ENCODE assay signal across 14 cellular contexts in the genomic region with DNA sequence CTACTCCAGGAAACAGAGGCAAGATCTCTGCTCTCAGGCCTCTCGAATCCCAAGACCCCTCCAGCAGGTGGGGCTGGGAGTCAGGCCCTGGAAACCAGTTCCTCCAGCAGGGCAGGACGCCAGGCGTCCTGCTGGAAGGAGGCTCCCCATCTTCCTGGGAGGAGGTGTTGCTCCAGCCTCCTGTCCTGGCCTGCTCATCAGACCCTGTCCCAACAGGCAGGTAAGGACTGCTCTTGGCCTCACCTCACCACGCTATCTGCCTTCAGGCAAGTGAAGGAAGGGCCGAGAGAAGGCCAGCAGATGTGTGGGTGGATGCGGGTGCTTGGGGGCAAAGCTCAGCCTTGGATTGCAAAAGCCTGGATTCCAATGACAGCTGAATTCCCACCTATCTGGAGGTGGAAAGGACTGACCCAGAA.
DNase-seq lines count a peak whose midpoint lies in the region; ATAC-seq and TF ChIP-seq lines count a peak whose summit lies in the region.
"Had no signal": no experiment of that assay in that cellular context is flagged by ENCODE, and none has a peak within 500 bp of the region (broad histone marks: within the 10 kb centered on the region; RNA-seq: fewer than 3 reads in every experiment).

No MANE protein-coding gene starts in this region.

- no peak overlapping the region for H3K27ac ChIP-seq in neural progenitor cell
- H3K27ac ChIP-seq: GM23248 had no signal

- peaks cover 3% of the 10 kb centered on the region; the same call in 1 of the 2 replicates for H3K36me3 ChIP-seq in BE2C
- H3K36me3 ChIP-seq in neural progenitor cell: no peaks in the 10 kb centered on the region

- ATAC-seq in esophagus mucosa: peak; percentile 89
- ATAC-seq: stimulated activated naive B cell treated with anti-CD40 and anti-IgM and Interleukin-4, amounts not matched to agents 10 μg/mL and 1 μg/mL and 100 μg/mL, for 72 hours had no signal

- no peak overlapping the region for H3K9ac ChIP-seq in neural progenitor cell

- peaks cover 94% of the 10 kb centered on the region for H3K4me1 Mint-ChIP-seq in neural progenitor cell
- H3K4me1 Mint-ChIP-seq in activated T-helper 1 cell treated with anti-CD3 and anti-CD28 coated beads, Interleukin-12 subunit alpha, Interleukin-12 subunit beta, Interleukin-2, Interleukin-4 antibody, amounts not matched to agents 30 ng/mL and 10 ng/mL and 1 ng/mL, durations not matched to agents 14 hours and 24 hours and 36 hours (ENCODE audit: low read depth): peaks cover 29% of the 10 kb centered on the region

- H3K9me3 ChIP-seq in BE2C (no peaks in the 10 kb centered on the region), neural progenitor cell (ENCODE audit: low read depth) (no peaks in the 10 kb centered on the region)

- DNase-seq in BE2C: no peak
- peak; percentile 40 for DNase-seq in NCI-H226
- no peak for DNase-seq in neural progenitor cell (ENCODE audit: low spot score)
- DNase-seq in NCI-H1092 treated with DMSO at 0.1 percent for 48 hours (lab: John Stamatoyannopoulos, UW): no peak
- DNase-seq in activated T-helper 1 cell treated with anti-CD3 and anti-CD28 coated beads, Interleukin-12 subunit alpha, Interleukin-12 subunit beta, Interleukin-2, Interleukin-4 antibody, amounts not matched to agents 30 ng/mL and 10 ng/mL and 1 ng/mL, durations not matched to agents 14 hours and 24 hours and 36 hours (ENCODE audit: low spot score): no peak
- no peak for DNase-seq in NCI-H2081 (lab: John Stamatoyannopoulos, UW)
- DNase-seq in NCI-H2107 (lab: John Stamatoyannopoulos, UW): no peak
- DNase-seq: AML-193; GM23248; head of caudate nucleus; Karpas-422; stimulated activated naive B cell treated with anti-CD40 and anti-IgM and Interleukin-4, amounts not matched to agents 10 μg/mL and 1 μg/mL and 100 μg/mL, for 72 hours had no signal

- TF ChIP-seq CTCF in BE2C (IDR thresholded peaks at IDR 0.05; ENCODE audit: low read depth, low read length) (0 out of 2 replicates have a peak, but pooled peaks have one; percentile 18), neural progenitor cell (IDR thresholded peaks at IDR 0.05) (peak; percentile 26)

- no peak overlapping the region for H2AFZ ChIP-seq in neural progenitor cell (replicated peaks)
- H2AFZ ChIP-seq: GM23248 had no signal

- intact Hi-C loops in activated T-helper 1 cell treated with anti-CD3 and anti-CD28 coated beads, Interleukin-12 subunit alpha, Interleukin-12 subunit beta, Interleukin-2, Interleukin-4 antibody, amounts not matched to agents 30 ng/mL and 10 ng/mL and 1 ng/mL, durations not matched to agents 14 hours and 24 hours and 36 hours (cut with micrococcal nuclease): no loop called here

- H3K9me3 Mint-ChIP-seq in neural progenitor cell: no peaks in the 10 kb centered on the region
- H3K9me3 Mint-ChIP-seq in activated T-helper 1 cell treated with anti-CD3 and anti-CD28 coated beads, Interleukin-12 subunit alpha, Interleukin-12 subunit beta, Interleukin-2, Interleukin-4 antibody, amounts not matched to agents 30 ng/mL and 10 ng/mL and 1 ng/mL, durations not matched to agents 14 hours and 24 hours and 36 hours: no peaks in the 10 kb centered on the region
- H3K9me3 Mint-ChIP-seq: activated T-helper 2 cell treated with anti-CD3 and anti-CD28 coated beads, Interferon-gamma antibody, Interleukin-2, Interleukin-4, amounts not matched to agents 10 μg/mL and 5 μg/mL and 100 μg/mL, durations not matched to agents 14 hours and 24 hours and 36 hours; stimulated activated naive B cell treated with anti-CD40 and anti-IgM and Interleukin-4, amounts not matched to agents 10 μg/mL and 1 μg/mL and 100 μg/mL, for 72 hours had no signal

- H3K27me3 ChIP-seq in BE2C (no peaks in the 10 kb centered on the region), neural progenitor cell (no peaks in the 10 kb centered on the region)

- H3K36me3 Mint-ChIP-seq in neural progenitor cell: peaks cover 15% of the 10 kb centered on the region
- peaks cover 10% of the 10 kb centered on the region for H3K36me3 Mint-ChIP-seq in activated T-helper 1 cell treated with anti-CD3 and anti-CD28 coated beads, Interleukin-12 subunit alpha, Interleukin-12 subunit beta, Interleukin-2, Interleukin-4 antibody, amounts not matched to agents 30 ng/mL and 10 ng/mL and 1 ng/mL, durations not matched to agents 14 hours and 24 hours and 36 hours (ENCODE audit: low read depth)
- H3K36me3 Mint-ChIP-seq: stimulated activated naive B cell treated with anti-CD40 and anti-IgM and Interleukin-4, amounts not matched to agents 10 μg/mL and 1 μg/mL and 100 μg/mL, for 72 hours had no signal

- no peak overlapping the region for H3K4me2 ChIP-seq in neural progenitor cell

- H3K4me3 Mint-ChIP-seq in neural progenitor cell: no peak overlapping the region
- no peak overlapping the region for H3K4me3 Mint-ChIP-seq in activated T-helper 1 cell treated with anti-CD3 and anti-CD28 coated beads, Interleukin-12 subunit alpha, Interleukin-12 subunit beta, Interleukin-2, Interleukin-4 antibody, amounts not matched to agents 30 ng/mL and 10 ng/mL and 1 ng/mL, durations not matched to agents 14 hours and 24 hours and 36 hours
- H3K4me3 Mint-ChIP-seq: stimulated activated naive B cell treated with anti-CD40 and anti-IgM and Interleukin-4, amounts not matched to agents 10 μg/mL and 1 μg/mL and 100 μg/mL, for 72 hours had no signal

- peaks cover 100% of the 10 kb centered on the region for H3K79me2 ChIP-seq in neural progenitor cell (ENCODE audit: low read depth)

- H4K20me1 ChIP-seq in neural progenitor cell (ENCODE audit: low read depth): peaks cover 100% of the 10 kb centered on the region

- H3K27ac Mint-ChIP-seq in neural progenitor cell: no peak overlapping the region
- no peak overlapping the region for H3K27ac Mint-ChIP-seq in activated T-helper 1 cell treated with anti-CD3 and anti-CD28 coated beads, Interleukin-12 subunit alpha, Interleukin-12 subunit beta, Interleukin-2, Interleukin-4 antibody, amounts not matched to agents 30 ng/mL and 10 ng/mL and 1 ng/mL, durations not matched to agents 14 hours and 24 hours and 36 hours
- H3K27ac Mint-ChIP-seq: activated T-helper 2 cell treated with anti-CD3 and anti-CD28 coated beads, Interferon-gamma antibody, Interleukin-2, Interleukin-4, amounts not matched to agents 10 μg/mL and 5 μg/mL and 100 μg/mL, durations not matched to agents 14 hours and 24 hours and 36 hours; stimulated activated naive B cell treated with anti-CD40 and anti-IgM and Interleukin-4, amounts not matched to agents 10 μg/mL and 1 μg/mL and 100 μg/mL, for 72 hours had no signal

- H3K4me3 ChIP-seq in BE2C (ENCODE audit: low read depth, low read length) (no peak overlapping the region), neural progenitor cell (no peak overlapping the region)
- H3K4me3 ChIP-seq: GM23248 had no signal

- H3K4me1 ChIP-seq in BE2C: peaks cover 42% of the 10 kb centered on the region
- H3K4me1 ChIP-seq in neural progenitor cell: peaks cover 65% of the 10 kb centered on the region

- H3K27me3 Mint-ChIP-seq in neural progenitor cell (ENCODE audit: insufficient read depth, low read depth): peaks cover 7% of the 10 kb centered on the region
- no peaks in the 10 kb centered on the region for H3K27me3 Mint-ChIP-seq in activated T-helper 1 cell treated with anti-CD3 and anti-CD28 coated beads, Interleukin-12 subunit alpha, Interleukin-12 subunit beta, Interleukin-2, Interleukin-4 antibody, amounts not matched to agents 30 ng/mL and 10 ng/mL and 1 ng/mL, durations not matched to agents 14 hours and 24 hours and 36 hours (ENCODE audit: insufficient read depth)
- H3K27me3 Mint-ChIP-seq: stimulated activated naive B cell treated with anti-CD40 and anti-IgM and Interleukin-4, amounts not matched to agents 10 μg/mL and 1 μg/mL and 100 μg/mL, for 72 hours had no signal

- peaks cover 25% of the 10 kb centered on the region for H3F3A ChIP-seq in neural progenitor cell (ENCODE audit: low read depth)
